In the genomic region with DNA sequence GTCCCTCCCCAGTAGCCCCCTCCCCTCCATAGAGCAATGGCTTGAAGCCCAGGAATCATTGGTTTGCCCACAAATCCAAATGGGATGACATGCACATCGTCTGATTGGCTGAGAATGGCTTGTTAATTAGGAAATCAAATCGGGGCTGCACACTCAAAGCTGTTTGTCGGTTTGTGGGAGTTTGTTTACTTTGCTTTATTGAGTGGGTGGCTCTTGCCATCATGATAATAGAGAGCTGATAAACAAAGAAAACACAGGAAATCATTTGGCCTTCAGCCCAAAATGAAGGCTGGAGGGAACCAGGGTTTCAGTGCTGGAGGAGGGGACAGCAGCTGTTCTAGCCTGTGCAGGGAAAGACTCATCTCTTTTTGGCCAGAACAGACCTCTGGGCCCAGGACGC, we compare ENCODE assay signal across 1 cellular context.
TF ChIP-seq lines count a peak whose summit lies in the region.

No MANE protein-coding gene starts in this region.

TF ChIP-seq in GM23338, 12 proteins besides CTCF, POLR2A, EP300 and RAD21 (continued from another document):
- TF ChIP-seq, protein P1, sequence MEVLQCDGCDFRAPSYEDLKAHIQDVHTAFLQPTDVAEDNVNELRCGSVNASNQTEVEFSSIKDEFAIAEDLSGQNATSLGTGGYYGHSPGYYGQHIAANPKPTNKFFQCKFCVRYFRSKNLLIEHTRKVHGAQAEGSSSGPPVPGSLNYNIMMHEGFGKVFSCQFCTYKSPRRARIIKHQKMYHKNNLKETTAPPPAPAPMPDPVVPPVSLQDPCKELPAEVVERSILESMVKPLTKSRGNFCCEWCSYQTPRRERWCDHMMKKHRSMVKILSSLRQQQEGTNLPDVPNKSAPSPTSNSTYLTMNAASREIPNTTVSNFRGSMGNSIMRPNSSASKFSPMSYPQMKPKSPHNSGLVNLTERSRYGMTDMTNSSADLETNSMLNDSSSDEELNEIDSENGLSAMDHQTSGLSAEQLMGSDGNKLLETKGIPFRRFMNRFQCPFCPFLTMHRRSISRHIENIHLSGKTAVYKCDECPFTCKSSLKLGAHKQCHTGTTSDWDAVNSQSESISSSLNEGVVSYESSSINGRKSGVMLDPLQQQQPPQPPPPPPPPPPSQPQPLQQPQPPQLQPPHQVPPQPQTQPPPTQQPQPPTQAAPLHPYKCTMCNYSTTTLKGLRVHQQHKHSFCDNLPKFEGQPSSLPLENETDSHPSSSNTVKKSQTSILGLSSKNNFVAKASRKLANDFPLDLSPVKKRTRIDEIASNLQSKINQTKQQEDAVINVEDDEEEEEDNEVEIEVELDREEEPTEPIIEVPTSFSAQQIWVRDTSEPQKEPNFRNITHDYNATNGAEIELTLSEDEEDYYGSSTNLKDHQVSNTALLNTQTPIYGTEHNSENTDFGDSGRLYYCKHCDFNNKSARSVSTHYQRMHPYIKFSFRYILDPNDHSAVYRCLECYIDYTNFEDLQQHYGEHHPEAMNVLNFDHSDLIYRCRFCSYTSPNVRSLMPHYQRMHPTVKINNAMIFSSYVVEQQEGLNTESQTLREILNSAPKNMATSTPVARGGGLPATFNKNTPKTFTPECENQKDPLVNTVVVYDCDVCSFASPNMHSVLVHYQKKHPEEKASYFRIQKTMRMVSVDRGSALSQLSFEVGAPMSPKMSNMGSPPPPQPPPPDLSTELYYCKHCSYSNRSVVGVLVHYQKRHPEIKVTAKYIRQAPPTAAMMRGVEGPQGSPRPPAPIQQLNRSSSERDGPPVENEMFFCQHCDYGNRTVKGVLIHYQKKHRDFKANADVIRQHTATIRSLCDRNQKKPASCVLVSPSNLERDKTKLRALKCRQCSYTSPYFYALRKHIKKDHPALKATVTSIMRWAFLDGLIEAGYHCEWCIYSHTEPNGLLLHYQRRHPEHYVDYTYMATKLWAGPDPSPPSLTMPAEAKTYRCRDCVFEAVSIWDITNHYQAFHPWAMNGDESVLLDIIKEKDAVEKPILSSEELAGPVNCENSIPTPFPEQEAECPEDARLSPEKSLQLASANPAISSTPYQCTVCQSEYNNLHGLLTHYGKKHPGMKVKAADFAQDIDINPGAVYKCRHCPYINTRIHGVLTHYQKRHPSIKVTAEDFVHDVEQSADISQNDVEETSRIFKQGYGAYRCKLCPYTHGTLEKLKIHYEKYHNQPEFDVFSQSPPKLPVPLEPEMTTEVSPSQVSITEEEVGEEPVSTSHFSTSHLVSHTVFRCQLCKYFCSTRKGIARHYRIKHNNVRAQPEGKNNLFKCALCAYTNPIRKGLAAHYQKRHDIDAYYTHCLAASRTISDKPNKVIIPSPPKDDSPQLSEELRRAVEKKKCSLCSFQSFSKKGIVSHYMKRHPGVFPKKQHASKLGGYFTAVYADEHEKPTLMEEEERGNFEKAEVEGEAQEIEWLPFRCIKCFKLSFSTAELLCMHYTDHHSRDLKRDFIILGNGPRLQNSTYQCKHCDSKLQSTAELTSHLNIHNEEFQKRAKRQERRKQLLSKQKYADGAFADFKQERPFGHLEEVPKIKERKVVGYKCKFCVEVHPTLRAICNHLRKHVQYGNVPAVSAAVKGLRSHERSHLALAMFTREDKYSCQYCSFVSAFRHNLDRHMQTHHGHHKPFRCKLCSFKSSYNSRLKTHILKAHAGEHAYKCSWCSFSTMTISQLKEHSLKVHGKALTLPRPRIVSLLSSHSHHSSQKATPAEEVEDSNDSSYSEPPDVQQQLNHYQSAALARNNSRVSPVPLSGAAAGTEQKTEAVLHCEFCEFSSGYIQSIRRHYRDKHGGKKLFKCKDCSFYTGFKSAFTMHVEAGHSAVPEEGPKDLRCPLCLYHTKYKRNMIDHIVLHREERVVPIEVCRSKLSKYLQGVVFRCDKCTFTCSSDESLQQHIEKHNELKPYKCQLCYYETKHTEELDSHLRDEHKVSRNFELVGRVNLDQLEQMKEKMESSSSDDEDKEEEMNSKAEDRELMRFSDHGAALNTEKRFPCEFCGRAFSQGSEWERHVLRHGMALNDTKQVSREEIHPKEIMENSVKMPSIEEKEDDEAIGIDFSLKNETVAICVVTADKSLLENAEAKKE (CRISPR knock-in tag; IDR thresholded peaks at IDR 0.05) = no peak
